Comparison of ENCODE assay signal across 24 cellular contexts in genomic region chr15:49900836-49901235, GRCh38.
A peak's percentile ranks its signal among the peaks of the same experiment; 100 is the strongest.
DNase-seq lines count a peak whose midpoint lies in the region; ATAC-seq and TF ChIP-seq lines count a peak whose summit lies in the region.
"Had no signal": no experiment of that assay in that cellular context is flagged by ENCODE, and none has a peak within 500 bp of the region (broad histone marks: within the 10 kb centered on the region; RNA-seq: fewer than 3 reads in every experiment).

No MANE protein-coding gene starts in this region.

- no peak overlapping the region for H3K4me3 Mint-ChIP-seq in CD14-positive monocyte
- H3K4me3 Mint-ChIP-seq in activated T-cell treated with anti-CD3 and anti-CD28 coated beads, Interleukin-2, amount 50 U/mL, for 24 hours: no peak overlapping the region
- H3K4me3 Mint-ChIP-seq: activated B cell treated with CpG ODN at 0.5 μM for 24 hours; activated CD4-positive, alpha-beta memory T cell treated with anti-CD3 and anti-CD28 coated beads for 36 hours; effector memory CD8-positive, alpha-beta T cell; immature natural killer cell; stimulated activated effector memory CD8-positive, alpha-beta T cell treated with anti-CD3 and anti-CD28 coated beads, Interleukin-12 subunit alpha, Interleukin-12 subunit beta, amount 100 ng/mL, for 72 hours had no signal

- H3K27me3 Mint-ChIP-seq in CD14-positive monocyte (ENCODE audit: low read depth in 3 of 3): no peaks in the 10 kb centered on the region
- H3K27me3 Mint-ChIP-seq in activated T-cell treated with anti-CD3 and anti-CD28 coated beads, Interleukin-2, amount 50 U/mL, for 24 hours: peaks cover 3% of the 10 kb centered on the region
- H3K27me3 Mint-ChIP-seq: activated B cell treated with CpG ODN at 0.5 μM for 24 hours; effector memory CD8-positive, alpha-beta T cell had no signal

- intact Hi-C loops in heart left ventricle (cut with DNase I): loop anchor here in 2 of 10 donors (5.0 kb wide), 2 partner anchors 86 to 101 kb away; no protein-coding TSS in a partner anchor
- intact Hi-C loops in cardiac septum (cut with DNase I): loop anchor here (5.0 to 10.0 kb wide), 3 partner anchors 39 to 154 kb away; no protein-coding TSS in a partner anchor
- intact Hi-C loops in sigmoid colon (cut with DNase I): loop anchor here (5.0 to 10.0 kb wide), 3 partner anchors 279 to 666 kb away; partner anchors contain the start of genes DTWD1, FAM227B and FGF7
- intact Hi-C loops in uterus (cut with DNase I; ENCODE audit: low total_unique reads): no loop called here
- intact Hi-C loops in CD14-positive monocyte (cut with micrococcal nuclease): no loop called here

- H3K9me3 ChIP-seq in heart left ventricle: no peaks in the 10 kb centered on the region
- H3K9me3 ChIP-seq in hepatocyte (ENCODE audit: low read depth): no peaks in the 10 kb centered on the region
- H3K9me3 ChIP-seq in sigmoid colon: no peaks in the 10 kb centered on the region
- H3K9me3 ChIP-seq in uterus: no peaks in the 10 kb centered on the region
- H3K9me3 ChIP-seq: right lobe of liver had no signal

- H3K27me3 ChIP-seq in heart left ventricle (no peaks in the 10 kb centered on the region), hepatocyte (no peaks in the 10 kb centered on the region), sigmoid colon (no peaks in the 10 kb centered on the region), uterus (no peaks in the 10 kb centered on the region)
- H3K27me3 ChIP-seq: right lobe of liver had no signal

- H3K4me2 ChIP-seq in hepatocyte: no peak overlapping the region

- H3K4me1 ChIP-seq in heart left ventricle: peaks cover 0 to 45% (median 15%) of the 10 kb centered on the region in 12 donors
- peaks cover 30% of the 10 kb centered on the region for H3K4me1 ChIP-seq in hepatocyte (ENCODE audit: insufficient read depth)
- H3K4me1 ChIP-seq in sigmoid colon: peaks cover 0 to 57% (median 47%) of the 10 kb centered on the region in 4 donors
- H3K4me1 ChIP-seq in uterus: peaks cover 0 to 23% of the 10 kb centered on the region in 2 donors

- H3K36me3 ChIP-seq in heart left ventricle (no peaks in the 10 kb centered on the region), hepatocyte (replicated peaks; ENCODE audit: insufficient read depth, low read depth) (no peaks in the 10 kb centered on the region), sigmoid colon (no peaks in the 10 kb centered on the region), uterus (no peaks in the 10 kb centered on the region)
- H3K36me3 ChIP-seq: right lobe of liver had no signal

- H4K20me1 ChIP-seq in hepatocyte (ENCODE audit: insufficient read depth, poor library complexity, severe bottlenecking): no peaks in the 10 kb centered on the region

- H3K36me3 Mint-ChIP-seq in CD14-positive monocyte: peaks cover 40 to 74% of the 10 kb centered on the region in 2 donors
- H3K36me3 Mint-ChIP-seq in activated T-cell treated with anti-CD3 and anti-CD28 coated beads, Interleukin-2, amount 50 U/mL, for 24 hours (ENCODE audit: low read depth): no peaks in the 10 kb centered on the region
- H3K36me3 Mint-ChIP-seq: activated CD4-positive, alpha-beta memory T cell treated with anti-CD3 and anti-CD28 coated beads for 36 hours had no signal

- no peak overlapping the region for H3K4me3 ChIP-seq in heart left ventricle
- H3K4me3 ChIP-seq in hepatocyte: no peak overlapping the region
- H3K4me3 ChIP-seq in sigmoid colon: no peak overlapping the region
- no peak overlapping the region for H3K4me3 ChIP-seq in uterus
- H3K4me3 ChIP-seq: right lobe of liver had no signal

- H3K4me1 Mint-ChIP-seq in CD14-positive monocyte: no peaks in the 10 kb centered on the region
- no peaks in the 10 kb centered on the region for H3K4me1 Mint-ChIP-seq in activated T-cell treated with anti-CD3 and anti-CD28 coated beads, Interleukin-2, amount 50 U/mL, for 24 hours (ENCODE audit: low read depth)
- H3K4me1 Mint-ChIP-seq: activated B cell treated with CpG ODN at 0.5 μM for 24 hours; stimulated activated effector memory CD8-positive, alpha-beta T cell treated with anti-CD3 and anti-CD28 coated beads, Interleukin-12 subunit alpha, Interleukin-12 subunit beta, amount 100 ng/mL, for 72 hours had no signal

- no peak overlapping the region for H2AFZ ChIP-seq in hepatocyte

- TF ChIP-seq POLR2A in heart left ventricle (IDR thresholded peaks at IDR 0.05) (no peak), sigmoid colon (IDR thresholded peaks at IDR 0.05) (no peak), uterus (IDR thresholded peaks at IDR 0.05) (no peak)

- H3K27ac ChIP-seq in heart left ventricle (peak overlapping the region in 9 of 12 donors; percentile 43 to 88 (median 75)), hepatocyte (peak overlapping the region; percentile 16), sigmoid colon (peak overlapping the region; percentile 15 to 77 (median 73)), uterus (peak overlapping the region; percentile 84 to 92)
- H3K27ac ChIP-seq: C4-2B, HL-60, right lobe of liver, RWPE1 had no signal

- 66 to 85% (median 74%) methylated on average over 1 of the region's 1 CpG for WGBS in heart left ventricle, 4 donors
- WGBS in hepatocyte (ENCODE audit: low lambda C conversion rate, missing lambda C conversion rate): 93% methylated on average over 1 of the region's 1 CpG
- 81 to 87% methylated on average over 1 of the region's 1 CpG for WGBS in sigmoid colon, 2 donors

- TF ChIP-seq CTCF in heart left ventricle (IDR thresholded peaks at IDR 0.05) (no peak), hepatocyte (IDR thresholded peaks at IDR 0.05; ENCODE audit: poor library complexity) (no peak), sigmoid colon (IDR thresholded peaks at IDR 0.05) (no peak), uterus (IDR thresholded peaks at IDR 0.05) (no peak), CD14-positive monocyte (IDR thresholded peaks at IDR 0.05) (no peak)

- H3K79me2 ChIP-seq in hepatocyte: no peaks in the 10 kb centered on the region

- TF ChIP-seq EP300 in sigmoid colon (IDR thresholded peaks at IDR 0.05): no peak

- H3K27ac Mint-ChIP-seq in CD14-positive monocyte: no peak overlapping the region
- no peak overlapping the region for H3K27ac Mint-ChIP-seq in activated T-cell treated with anti-CD3 and anti-CD28 coated beads, Interleukin-2, amount 50 U/mL, for 24 hours
- H3K27ac Mint-ChIP-seq: activated B cell treated with CpG ODN at 0.5 μM for 24 hours; activated CD4-positive, alpha-beta memory T cell treated with anti-CD3 and anti-CD28 coated beads for 36 hours; effector memory CD8-positive, alpha-beta T cell; stimulated activated effector memory CD8-positive, alpha-beta T cell treated with anti-CD3 and anti-CD28 coated beads, Interleukin-12 subunit alpha, Interleukin-12 subunit beta, amount 100 ng/mL, for 72 hours had no signal

- DNase-seq in heart left ventricle (no peak), cardiac septum (ENCODE audit: low spot score) (no peak), hepatocyte (ENCODE audit: low spot score) (no peak), sigmoid colon (no peak), uterus (no peak), NCI-H774 (lab: John Stamatoyannopoulos, UW) (no peak), CD14-positive monocyte (ENCODE audit: low spot score) (no peak)
- DNase-seq in activated T-cell treated with anti-CD3 and anti-CD28 coated beads, Interleukin-2, amount 50 U/mL, for 24 hours: no peak
- DNase-seq: activated B cell treated with CpG ODN at 0.5 μM for 24 hours; activated CD4-positive, alpha-beta memory T cell treated with anti-CD3 and anti-CD28 coated beads for 36 hours; activated gamma-delta T cell treated with Interleukin-2 at 50 U/mL for 16 hours; amniotic stem cell; cerebellar nuclear complex; effector memory CD8-positive, alpha-beta T cell; head of caudate nucleus; immature natural killer cell; left ventricle myocardium superior; NCI-H524; right lobe of liver; T1000 had no signal

- H3K9me2 ChIP-seq in hepatocyte (replicated peaks; ENCODE audit: insufficient read depth): no peaks in the 10 kb centered on the region

- no peak for ATAC-seq in heart left ventricle
- ATAC-seq: effector memory CD8-positive, alpha-beta T cell; right lobe of liver; stimulated activated effector memory CD8-positive, alpha-beta T cell treated with anti-CD3 and anti-CD28 coated beads, Interleukin-12 subunit alpha, Interleukin-12 subunit beta, amount 100 ng/mL, for 72 hours had no signal

- no peaks in the 10 kb centered on the region for H3K9me3 Mint-ChIP-seq in CD14-positive monocyte
- no peaks in the 10 kb centered on the region for H3K9me3 Mint-ChIP-seq in activated T-cell treated with anti-CD3 and anti-CD28 coated beads, Interleukin-2, amount 50 U/mL, for 24 hours
- H3K9me3 Mint-ChIP-seq: activated B cell treated with CpG ODN at 0.5 μM for 24 hours; activated CD4-positive, alpha-beta memory T cell treated with anti-CD3 and anti-CD28 coated beads for 36 hours; effector memory CD8-positive, alpha-beta T cell; immature natural killer cell; stimulated activated effector memory CD8-positive, alpha-beta T cell treated with anti-CD3 and anti-CD28 coated beads, Interleukin-12 subunit alpha, Interleukin-12 subunit beta, amount 100 ng/mL, for 72 hours had no signal

Comparison
In these comparisons a context has a peak if more than half of its experiments do, and no peak if none do; other contexts are left out.
1. H3K27ac ChIP-seq: peak in every context shown above with its lines; median percentile 88 in uterus; 75 in heart left ventricle; 73 in sigmoid colon; 16 in hepatocyte.
2. intact Hi-C loops: an anchor here in cardiac septum (5.0 to 10.0 kb wide) and sigmoid colon (5.0 to 10.0 kb wide); none called in uterus and CD14-positive monocyte.